1 cellular context compared by ENCODE assay signal in the genomic region with DNA sequence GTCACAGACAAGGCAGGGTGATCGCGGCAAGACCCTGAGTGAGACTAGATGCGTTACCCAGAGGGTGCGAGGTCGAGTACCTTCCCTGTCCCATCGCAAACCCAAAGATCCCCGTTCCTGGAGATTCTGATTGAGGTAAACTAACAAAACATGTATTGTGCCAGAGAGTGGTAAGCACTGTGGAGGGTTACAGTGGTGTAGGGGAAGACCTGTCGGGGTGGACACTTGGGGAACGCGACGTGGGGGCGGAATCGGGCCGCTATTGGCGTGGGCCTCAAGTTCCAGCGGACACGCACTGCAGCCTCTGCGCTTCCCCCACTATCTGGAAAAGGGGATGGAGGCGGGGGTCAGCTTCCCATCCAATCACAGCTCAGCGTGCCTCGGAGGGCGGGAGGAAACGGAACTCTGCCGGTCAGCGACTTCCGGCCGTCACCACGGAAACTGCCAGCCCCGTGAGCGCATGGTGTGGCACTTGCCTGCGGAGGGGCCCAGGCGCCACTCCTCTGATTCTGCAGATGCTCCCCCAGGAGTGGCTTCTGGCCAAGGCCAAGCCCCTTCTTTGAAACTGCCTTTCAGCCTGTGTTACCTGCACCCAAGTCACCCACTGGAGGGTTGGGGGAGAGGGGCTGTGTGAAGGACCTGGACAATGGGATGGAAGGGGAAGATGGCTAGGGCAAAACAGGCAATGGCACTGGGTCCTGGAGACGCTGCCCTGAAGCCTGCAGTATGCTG.
A peak's percentile ranks its signal among the peaks of the same experiment; 100 is the strongest.
TF ChIP-seq lines count a peak whose summit lies in the region.

No MANE protein-coding gene starts in this region.

TF ChIP-seq in HepG2, 621 proteins besides CTCF, POLR2A, EP300 and RAD21 (continued from another document and continues in another):
- TF ChIP-seq, protein P1, sequence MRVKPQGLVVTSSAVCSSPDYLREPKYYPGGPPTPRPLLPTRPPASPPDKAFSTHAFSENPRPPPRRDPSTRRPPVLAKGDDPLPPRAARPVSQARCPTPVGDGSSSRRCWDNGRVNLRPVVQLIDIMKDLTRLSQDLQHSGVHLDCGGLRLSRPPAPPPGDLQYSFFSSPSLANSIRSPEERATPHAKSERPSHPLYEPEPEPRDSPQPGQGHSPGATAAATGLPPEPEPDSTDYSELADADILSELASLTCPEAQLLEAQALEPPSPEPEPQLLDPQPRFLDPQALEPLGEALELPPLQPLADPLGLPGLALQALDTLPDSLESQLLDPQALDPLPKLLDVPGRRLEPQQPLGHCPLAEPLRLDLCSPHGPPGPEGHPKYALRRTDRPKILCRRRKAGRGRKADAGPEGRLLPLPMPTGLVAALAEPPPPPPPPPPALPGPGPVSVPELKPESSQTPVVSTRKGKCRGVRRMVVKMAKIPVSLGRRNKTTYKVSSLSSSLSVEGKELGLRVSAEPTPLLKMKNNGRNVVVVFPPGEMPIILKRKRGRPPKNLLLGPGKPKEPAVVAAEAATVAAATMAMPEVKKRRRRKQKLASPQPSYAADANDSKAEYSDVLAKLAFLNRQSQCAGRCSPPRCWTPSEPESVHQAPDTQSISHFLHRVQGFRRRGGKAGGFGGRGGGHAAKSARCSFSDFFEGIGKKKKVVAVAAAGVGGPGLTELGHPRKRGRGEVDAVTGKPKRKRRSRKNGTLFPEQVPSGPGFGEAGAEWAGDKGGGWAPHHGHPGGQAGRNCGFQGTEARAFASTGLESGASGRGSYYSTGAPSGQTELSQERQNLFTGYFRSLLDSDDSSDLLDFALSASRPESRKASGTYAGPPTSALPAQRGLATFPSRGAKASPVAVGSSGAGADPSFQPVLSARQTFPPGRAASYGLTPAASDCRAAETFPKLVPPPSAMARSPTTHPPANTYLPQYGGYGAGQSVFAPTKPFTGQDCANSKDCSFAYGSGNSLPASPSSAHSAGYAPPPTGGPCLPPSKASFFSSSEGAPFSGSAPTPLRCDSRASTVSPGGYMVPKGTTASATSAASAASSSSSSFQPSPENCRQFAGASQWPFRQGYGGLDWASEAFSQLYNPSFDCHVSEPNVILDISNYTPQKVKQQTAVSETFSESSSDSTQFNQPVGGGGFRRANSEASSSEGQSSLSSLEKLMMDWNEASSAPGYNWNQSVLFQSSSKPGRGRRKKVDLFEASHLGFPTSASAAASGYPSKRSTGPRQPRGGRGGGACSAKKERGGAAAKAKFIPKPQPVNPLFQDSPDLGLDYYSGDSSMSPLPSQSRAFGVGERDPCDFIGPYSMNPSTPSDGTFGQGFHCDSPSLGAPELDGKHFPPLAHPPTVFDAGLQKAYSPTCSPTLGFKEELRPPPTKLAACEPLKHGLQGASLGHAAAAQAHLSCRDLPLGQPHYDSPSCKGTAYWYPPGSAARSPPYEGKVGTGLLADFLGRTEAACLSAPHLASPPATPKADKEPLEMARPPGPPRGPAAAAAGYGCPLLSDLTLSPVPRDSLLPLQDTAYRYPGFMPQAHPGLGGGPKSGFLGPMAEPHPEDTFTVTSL (CRISPR knock-in tag; IDR thresholded peaks at IDR 0.05; ENCODE audit: borderline replicate concordance), result peak; percentile 41; the same call in 1 of the 2 replicates
- TF ChIP-seq, protein P2, sequence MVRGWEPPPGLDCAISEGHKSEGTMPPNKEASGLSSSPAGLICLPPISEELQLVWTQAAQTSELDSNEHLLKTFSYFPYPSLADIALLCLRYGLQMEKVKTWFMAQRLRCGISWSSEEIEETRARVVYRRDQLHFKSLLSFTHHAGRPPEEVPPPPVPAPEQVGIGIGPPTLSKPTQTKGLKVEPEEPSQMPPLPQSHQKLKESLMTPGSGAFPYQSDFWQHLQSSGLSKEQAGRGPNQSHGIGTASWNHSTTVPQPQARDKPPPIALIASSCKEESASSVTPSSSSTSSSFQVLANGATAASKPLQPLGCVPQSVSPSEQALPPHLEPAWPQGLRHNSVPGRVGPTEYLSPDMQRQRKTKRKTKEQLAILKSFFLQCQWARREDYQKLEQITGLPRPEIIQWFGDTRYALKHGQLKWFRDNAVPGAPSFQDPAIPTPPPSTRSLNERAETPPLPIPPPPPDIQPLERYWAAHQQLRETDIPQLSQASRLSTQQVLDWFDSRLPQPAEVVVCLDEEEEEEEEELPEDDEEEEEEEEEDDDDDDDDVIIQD (CRISPR knock-in tag; IDR thresholded peaks at IDR 0.05; ENCODE audit: low read depth), result no peak
- TF ChIP-seq ZNF460 (CRISPR knock-in tag; IDR thresholded peaks at IDR 0.05; ENCODE audit: borderline replicate concordance) (no peak; the same call in 1 of the 2 replicates), CBX2 (IDR thresholded peaks at IDR 0.05; ENCODE audit: low read depth, low read length) (no peak), CBX2 (CRISPR knock-in tag; IDR thresholded peaks at IDR 0.05; ENCODE audit: low read depth) (no peak), ZNF282 (IDR thresholded peaks at IDR 0.05; ENCODE audit: partially characterized antibody) (no peak), SNRNP70 (IDR thresholded peaks at IDR 0.05; ENCODE audit: low read depth, low read length) (no peak), KLF16 (CRISPR knock-in tag; IDR thresholded peaks at IDR 0.05) (no peak; a peak in 1 of 4 replicates), IRF2 (CRISPR knock-in tag; IDR thresholded peaks at IDR 0.05) (peak; percentile 53; the same call in 1 of the 2 replicates), CCDC6 (CRISPR knock-in tag; IDR thresholded peaks at IDR 0.05) (no peak), DR1 (CRISPR knock-in tag; IDR thresholded peaks at IDR 0.05) (peak; percentile 38; the same call in 1 of the 2 replicates), ZNF75D (CRISPR knock-in tag; IDR thresholded peaks at IDR 0.05; ENCODE audit: borderline replicate concordance) (no peak; the same call in 1 of the 2 replicates), SP4 (CRISPR knock-in tag; IDR thresholded peaks at IDR 0.05) (peak; percentile 62), ARNT (IDR thresholded peaks at IDR 0.05) (no peak), BORCS8-MEF2B (CRISPR knock-in tag; IDR thresholded peaks at IDR 0.05) (peak; percentile 75; the same call in 1 of the 2 replicates), RFXANK (CRISPR knock-in tag; IDR thresholded peaks at IDR 0.05) (0 out of 2 replicates have a peak, but pooled peaks have one; percentile 17), KMT2B (CRISPR knock-in tag; IDR thresholded peaks at IDR 0.05) (no peak), ZNF790 (CRISPR knock-in tag; IDR thresholded peaks at IDR 0.05; ENCODE audit: borderline replicate concordance) (no peak), ZNF296 (CRISPR knock-in tag; conservative IDR thresholded peaks at IDR 0.05) (no peak), CHD4 (IDR thresholded peaks at IDR 0.05; ENCODE audit: borderline replicate concordance, low read length) (no peak), ETV6 (CRISPR knock-in tag; conservative IDR thresholded peaks at IDR 0.05) (no peak; the same call in 1 of the 2 replicates), ZNF709 (CRISPR knock-in tag; IDR thresholded peaks at IDR 0.05) (no peak), HNF4A (CRISPR knock-in tag; IDR thresholded peaks at IDR 0.05) (no peak), TCF12 (IDR thresholded peaks at IDR 0.05) (no peak), TCF12 (CRISPR knock-in tag; IDR thresholded peaks at IDR 0.05) (no peak), CBFB (CRISPR knock-in tag; IDR thresholded peaks at IDR 0.05) (peak; percentile 42; the same call in 1 of the 2 replicates), SIN3B (IDR thresholded peaks at IDR 0.05; ENCODE audit: low read length) (no peak), REPIN1 (CRISPR knock-in tag; IDR thresholded peaks at IDR 0.05; ENCODE audit: borderline replicate concordance, low read depth) (0 out of 2 replicates have a peak, but pooled peaks have one; percentile 54), JUND (CRISPR knock-in tag; IDR thresholded peaks at IDR 0.05) (0 out of 2 replicates have a peak, but pooled peaks have one; percentile 15), ZNF441 (CRISPR knock-in tag; IDR thresholded peaks at IDR 0.05; ENCODE audit: borderline replicate concordance) (peak; percentile 58; the same call in 1 of the 2 replicates), RXRA (CRISPR knock-in tag; IDR thresholded peaks at IDR 0.05) (peak; percentile 42), ZNF383 (CRISPR knock-in tag; IDR thresholded peaks at IDR 0.05; ENCODE audit: borderline replicate concordance) (peak; percentile 64; the same call in 1 of the 2 replicates), MTA3 (CRISPR knock-in tag; IDR thresholded peaks at IDR 0.05) (no peak), KAT8 (CRISPR knock-in tag; IDR thresholded peaks at IDR 0.05) (peak; percentile 80; the same call in 1 of the 2 replicates)
- TF ChIP-seq, protein P3, sequence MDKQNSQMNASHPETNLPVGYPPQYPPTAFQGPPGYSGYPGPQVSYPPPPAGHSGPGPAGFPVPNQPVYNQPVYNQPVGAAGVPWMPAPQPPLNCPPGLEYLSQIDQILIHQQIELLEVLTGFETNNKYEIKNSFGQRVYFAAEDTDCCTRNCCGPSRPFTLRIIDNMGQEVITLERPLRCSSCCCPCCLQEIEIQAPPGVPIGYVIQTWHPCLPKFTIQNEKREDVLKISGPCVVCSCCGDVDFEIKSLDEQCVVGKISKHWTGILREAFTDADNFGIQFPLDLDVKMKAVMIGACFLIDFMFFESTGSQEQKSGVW (CRISPR knock-in tag; IDR thresholded peaks at IDR 0.05; ENCODE audit: borderline replicate concordance), result no peak
- TF ChIP-seq, protein P4, sequence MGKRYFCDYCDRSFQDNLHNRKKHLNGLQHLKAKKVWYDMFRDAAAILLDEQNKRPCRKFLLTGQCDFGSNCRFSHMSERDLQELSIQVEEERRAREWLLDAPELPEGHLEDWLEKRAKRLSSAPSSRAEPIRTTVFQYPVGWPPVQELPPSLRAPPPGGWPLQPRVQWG (CRISPR knock-in tag; IDR thresholded peaks at IDR 0.05; ENCODE audit: borderline replicate concordance, low read depth), result no peak
- TF ChIP-seq, protein P5, sequence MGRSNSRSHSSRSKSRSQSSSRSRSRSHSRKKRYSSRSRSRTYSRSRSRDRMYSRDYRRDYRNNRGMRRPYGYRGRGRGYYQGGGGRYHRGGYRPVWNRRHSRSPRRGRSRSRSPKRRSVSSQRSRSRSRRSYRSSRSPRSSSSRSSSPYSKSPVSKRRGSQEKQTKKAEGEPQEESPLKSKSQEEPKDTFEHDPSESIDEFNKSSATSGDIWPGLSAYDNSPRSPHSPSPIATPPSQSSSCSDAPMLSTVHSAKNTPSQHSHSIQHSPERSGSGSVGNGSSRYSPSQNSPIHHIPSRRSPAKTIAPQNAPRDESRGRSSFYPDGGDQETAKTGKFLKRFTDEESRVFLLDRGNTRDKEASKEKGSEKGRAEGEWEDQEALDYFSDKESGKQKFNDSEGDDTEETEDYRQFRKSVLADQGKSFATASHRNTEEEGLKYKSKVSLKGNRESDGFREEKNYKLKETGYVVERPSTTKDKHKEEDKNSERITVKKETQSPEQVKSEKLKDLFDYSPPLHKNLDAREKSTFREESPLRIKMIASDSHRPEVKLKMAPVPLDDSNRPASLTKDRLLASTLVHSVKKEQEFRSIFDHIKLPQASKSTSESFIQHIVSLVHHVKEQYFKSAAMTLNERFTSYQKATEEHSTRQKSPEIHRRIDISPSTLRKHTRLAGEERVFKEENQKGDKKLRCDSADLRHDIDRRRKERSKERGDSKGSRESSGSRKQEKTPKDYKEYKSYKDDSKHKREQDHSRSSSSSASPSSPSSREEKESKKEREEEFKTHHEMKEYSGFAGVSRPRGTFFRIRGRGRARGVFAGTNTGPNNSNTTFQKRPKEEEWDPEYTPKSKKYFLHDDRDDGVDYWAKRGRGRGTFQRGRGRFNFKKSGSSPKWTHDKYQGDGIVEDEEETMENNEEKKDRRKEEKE (IDR thresholded peaks at IDR 0.05), result no peak
- TF ChIP-seq, protein P6, sequence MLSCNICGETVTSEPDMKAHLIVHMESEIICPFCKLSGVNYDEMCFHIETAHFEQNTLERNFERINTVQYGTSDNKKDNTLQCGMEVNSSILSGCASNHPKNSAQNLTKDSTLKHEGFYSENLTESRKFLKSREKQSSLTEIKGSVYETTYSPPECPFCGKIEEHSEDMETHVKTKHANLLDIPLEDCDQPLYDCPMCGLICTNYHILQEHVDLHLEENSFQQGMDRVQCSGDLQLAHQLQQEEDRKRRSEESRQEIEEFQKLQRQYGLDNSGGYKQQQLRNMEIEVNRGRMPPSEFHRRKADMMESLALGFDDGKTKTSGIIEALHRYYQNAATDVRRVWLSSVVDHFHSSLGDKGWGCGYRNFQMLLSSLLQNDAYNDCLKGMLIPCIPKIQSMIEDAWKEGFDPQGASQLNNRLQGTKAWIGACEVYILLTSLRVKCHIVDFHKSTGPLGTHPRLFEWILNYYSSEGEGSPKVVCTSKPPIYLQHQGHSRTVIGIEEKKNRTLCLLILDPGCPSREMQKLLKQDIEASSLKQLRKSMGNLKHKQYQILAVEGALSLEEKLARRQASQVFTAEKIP (CRISPR knock-in tag; IDR thresholded peaks at IDR 0.05; ENCODE audit: borderline replicate concordance), result no peak
- TF ChIP-seq, protein P7, sequence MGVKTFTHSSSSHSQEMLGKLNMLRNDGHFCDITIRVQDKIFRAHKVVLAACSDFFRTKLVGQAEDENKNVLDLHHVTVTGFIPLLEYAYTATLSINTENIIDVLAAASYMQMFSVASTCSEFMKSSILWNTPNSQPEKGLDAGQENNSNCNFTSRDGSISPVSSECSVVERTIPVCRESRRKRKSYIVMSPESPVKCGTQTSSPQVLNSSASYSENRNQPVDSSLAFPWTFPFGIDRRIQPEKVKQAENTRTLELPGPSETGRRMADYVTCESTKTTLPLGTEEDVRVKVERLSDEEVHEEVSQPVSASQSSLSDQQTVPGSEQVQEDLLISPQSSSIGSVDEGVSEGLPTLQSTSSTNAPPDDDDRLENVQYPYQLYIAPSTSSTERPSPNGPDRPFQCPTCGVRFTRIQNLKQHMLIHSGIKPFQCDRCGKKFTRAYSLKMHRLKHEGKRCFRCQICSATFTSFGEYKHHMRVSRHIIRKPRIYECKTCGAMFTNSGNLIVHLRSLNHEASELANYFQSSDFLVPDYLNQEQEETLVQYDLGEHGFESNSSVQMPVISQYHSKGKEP (CRISPR knock-in tag; IDR thresholded peaks at IDR 0.05), result 0 out of 2 replicates have a peak, but pooled peaks have one; percentile 30
- TF ChIP-seq, protein P8, sequence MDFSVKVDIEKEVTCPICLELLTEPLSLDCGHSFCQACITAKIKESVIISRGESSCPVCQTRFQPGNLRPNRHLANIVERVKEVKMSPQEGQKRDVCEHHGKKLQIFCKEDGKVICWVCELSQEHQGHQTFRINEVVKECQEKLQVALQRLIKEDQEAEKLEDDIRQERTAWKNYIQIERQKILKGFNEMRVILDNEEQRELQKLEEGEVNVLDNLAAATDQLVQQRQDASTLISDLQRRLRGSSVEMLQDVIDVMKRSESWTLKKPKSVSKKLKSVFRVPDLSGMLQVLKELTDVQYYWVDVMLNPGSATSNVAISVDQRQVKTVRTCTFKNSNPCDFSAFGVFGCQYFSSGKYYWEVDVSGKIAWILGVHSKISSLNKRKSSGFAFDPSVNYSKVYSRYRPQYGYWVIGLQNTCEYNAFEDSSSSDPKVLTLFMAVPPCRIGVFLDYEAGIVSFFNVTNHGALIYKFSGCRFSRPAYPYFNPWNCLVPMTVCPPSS (IDR thresholded peaks at IDR 0.05), result no peak
- TF ChIP-seq, protein P9, sequence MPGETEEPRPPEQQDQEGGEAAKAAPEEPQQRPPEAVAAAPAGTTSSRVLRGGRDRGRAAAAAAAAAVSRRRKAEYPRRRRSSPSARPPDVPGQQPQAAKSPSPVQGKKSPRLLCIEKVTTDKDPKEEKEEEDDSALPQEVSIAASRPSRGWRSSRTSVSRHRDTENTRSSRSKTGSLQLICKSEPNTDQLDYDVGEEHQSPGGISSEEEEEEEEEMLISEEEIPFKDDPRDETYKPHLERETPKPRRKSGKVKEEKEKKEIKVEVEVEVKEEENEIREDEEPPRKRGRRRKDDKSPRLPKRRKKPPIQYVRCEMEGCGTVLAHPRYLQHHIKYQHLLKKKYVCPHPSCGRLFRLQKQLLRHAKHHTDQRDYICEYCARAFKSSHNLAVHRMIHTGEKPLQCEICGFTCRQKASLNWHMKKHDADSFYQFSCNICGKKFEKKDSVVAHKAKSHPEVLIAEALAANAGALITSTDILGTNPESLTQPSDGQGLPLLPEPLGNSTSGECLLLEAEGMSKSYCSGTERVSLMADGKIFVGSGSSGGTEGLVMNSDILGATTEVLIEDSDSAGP (CRISPR knock-in tag; IDR thresholded peaks at IDR 0.05; ENCODE audit: borderline replicate concordance), result peak; percentile 82
